ENCODE assay signal across 17 cellular contexts in genomic region chr4:101141230-101141629, GRCh38.
DNase-seq lines count a peak whose midpoint lies in the region; ATAC-seq and TF ChIP-seq lines count a peak whose summit lies in the region.
"Had no signal": no experiment of that assay in that cellular context is flagged by ENCODE, and none has a peak within 500 bp of the region (broad histone marks: within the 10 kb centered on the region; RNA-seq: fewer than 3 reads in every experiment).

No MANE protein-coding gene starts in this region.

- H3K9me3 ChIP-seq in DOHH2 (ENCODE audit: control insufficient read depth, insufficient read depth, low read length) (no peaks in the 10 kb centered on the region), right atrium auricular region (no peaks in the 10 kb centered on the region)

- ATAC-seq in GM21786 (IDR thresholded peaks at IDR 0.05; ENCODE audit: unreplicated experiment) (peak; percentile 33), HG03095 (IDR thresholded peaks at IDR 0.05; ENCODE audit: unreplicated experiment) (peak; percentile 42), GM21447 (IDR thresholded peaks at IDR 0.05; ENCODE audit: unreplicated experiment) (no peak), GM21367 (IDR thresholded peaks at IDR 0.05; ENCODE audit: unreplicated experiment) (no peak)
- ATAC-seq: activated CD8-positive, alpha-beta T cell treated with anti-CD3 and anti-CD28 coated beads for 36 hours; activated T-cell treated with anti-CD3 and anti-CD28 coated beads, Interleukin-2, amount 50 U/mL, for 4 hours had no signal

- H3K9me2 ChIP-seq in DOHH2 (replicated peaks; ENCODE audit: control insufficient read depth, low read length), result no peaks in the 10 kb centered on the region

- no peak for DNase-seq in right atrium auricular region (ENCODE audit: low spot score)
- no peak for DNase-seq in activated CD4-positive, alpha-beta memory T cell treated with anti-CD3 and anti-CD28 coated beads, Interleukin-2, amount 10 ng/mL, durations not matched to agents 7 days and 5 days
- DNase-seq: activated CD8-positive, alpha-beta T cell treated with anti-CD3 and anti-CD28 coated beads for 36 hours; activated T-cell treated with anti-CD3 and anti-CD28 coated beads, Interleukin-2, amount 50 U/mL, for 4 hours; hippocampal formation; islet precursor cell; NCI-H187; nephron progenitor cell; Right ventricle myocardium superior had no signal

- CTCF ChIA-PET in activated CD4-positive, alpha-beta memory T cell treated with anti-CD3 and anti-CD28 coated beads, Interleukin-2, amount 10 ng/mL, durations not matched to agents 7 days and 5 days (lab: Charles Lee), result no interaction called here

- TF ChIP-seq CTCF in DOHH2 (IDR thresholded peaks at IDR 0.05; ENCODE audit: low read depth, low read length, poor library complexity, severe bottlenecking) (no peak), VCaP (conservative IDR thresholded peaks at IDR 0.05) (no peak), right atrium auricular region (IDR thresholded peaks at IDR 0.05) (no peak)

- peaks cover 10% of the 10 kb centered on the region for H3K36me3 Mint-ChIP-seq in activated CD4-positive, alpha-beta memory T cell treated with anti-CD3 and anti-CD28 coated beads, Interleukin-2, amount 10 ng/mL, durations not matched to agents 7 days and 5 days (ENCODE audit: low read depth)

- peaks cover 4% of the 10 kb centered on the region; the same call in 1 of the 2 replicates for H3K79me2 ChIP-seq in DOHH2 (ENCODE audit: control insufficient read depth, low read length)

- 0 out of 2 replicates have a peak, but pooled peaks cover 2% of the 10 kb centered on the region for H3F3A ChIP-seq in DOHH2 (ENCODE audit: control insufficient read depth, insufficient read depth)

- H3K36me3 ChIP-seq in DOHH2 (ENCODE audit: control insufficient read depth, low read length), result no peaks in the 10 kb centered on the region
- no peaks in the 10 kb centered on the region for H3K36me3 ChIP-seq in right atrium auricular region

- H3K27ac Mint-ChIP-seq in activated CD4-positive, alpha-beta memory T cell treated with anti-CD3 and anti-CD28 coated beads, Interleukin-2, amount 10 ng/mL, durations not matched to agents 7 days and 5 days, result no peak overlapping the region
- H3K27ac Mint-ChIP-seq: activated CD8-positive, alpha-beta T cell treated with anti-CD3 and anti-CD28 coated beads for 36 hours; activated naive CD4-positive, alpha-beta T cell treated with anti-CD3 and anti-CD28 coated beads, Interleukin-2, amount 50 U/mL, for 24 hours; nephron progenitor cell; progenitor cell of endocrine pancreas had no signal

- peak overlapping the region; percentile 24; the same call in 1 of the 2 replicates for H3K4me3 ChIP-seq in DOHH2 (ENCODE audit: low read length)
- H3K4me3 ChIP-seq in right atrium auricular region, result no peak overlapping the region

- H3K9me3 Mint-ChIP-seq in activated CD4-positive, alpha-beta memory T cell treated with anti-CD3 and anti-CD28 coated beads, Interleukin-2, amount 10 ng/mL, durations not matched to agents 7 days and 5 days, result peaks cover 2% of the 10 kb centered on the region
- H3K9me3 Mint-ChIP-seq: activated T-cell treated with anti-CD3 and anti-CD28 coated beads, Interleukin-2, amount 50 U/mL, for 4 hours; nephron progenitor cell had no signal

- peaks cover 12% of the 10 kb centered on the region for H3K4me1 Mint-ChIP-seq in activated CD4-positive, alpha-beta memory T cell treated with anti-CD3 and anti-CD28 coated beads, Interleukin-2, amount 10 ng/mL, durations not matched to agents 7 days and 5 days

- no peaks in the 10 kb centered on the region for H4K20me1 ChIP-seq in DOHH2 (ENCODE audit: control insufficient read depth, insufficient read depth, low read depth, low read length)

- H3K4me1 ChIP-seq in DOHH2 (ENCODE audit: control insufficient read depth, low read length), result peaks cover 55% of the 10 kb centered on the region
- no peaks in the 10 kb centered on the region for H3K4me1 ChIP-seq in right atrium auricular region

- POLR2A ChIA-PET in activated CD4-positive, alpha-beta memory T cell treated with anti-CD3 and anti-CD28 coated beads, Interleukin-2, amount 10 ng/mL, durations not matched to agents 7 days and 5 days (lab: Charles Lee), result no interaction called here

- no peak overlapping the region for H3K4me3 Mint-ChIP-seq in activated CD4-positive, alpha-beta memory T cell treated with anti-CD3 and anti-CD28 coated beads, Interleukin-2, amount 10 ng/mL, durations not matched to agents 7 days and 5 days
- H3K4me3 Mint-ChIP-seq: activated CD8-positive, alpha-beta T cell treated with anti-CD3 and anti-CD28 coated beads for 36 hours; activated naive CD4-positive, alpha-beta T cell treated with anti-CD3 and anti-CD28 coated beads, Interleukin-2, amount 50 U/mL, for 24 hours; activated T-cell treated with anti-CD3 and anti-CD28 coated beads, Interleukin-2, amount 50 U/mL, for 4 hours; nephron progenitor cell had no signal

- H3K4me2 ChIP-seq in DOHH2 (ENCODE audit: low read length), result peak overlapping the region; percentile 45

- H3K27ac ChIP-seq in DOHH2 (ENCODE audit: low read depth, low read length) (no peak overlapping the region; the same call in 1 of the 2 replicates), VCaP (peak overlapping the region; percentile 13; the same call in 1 of the 2 replicates), right atrium auricular region (no peak overlapping the region)

- H3K27me3 ChIP-seq in DOHH2 (ENCODE audit: control insufficient read depth, low read length), result no peaks in the 10 kb centered on the region
- H3K27me3 ChIP-seq in right atrium auricular region, result no peaks in the 10 kb centered on the region

- no peaks in the 10 kb centered on the region for H3K27me3 Mint-ChIP-seq in activated CD4-positive, alpha-beta memory T cell treated with anti-CD3 and anti-CD28 coated beads, Interleukin-2, amount 10 ng/mL, durations not matched to agents 7 days and 5 days
- H3K27me3 Mint-ChIP-seq: activated CD8-positive, alpha-beta T cell treated with anti-CD3 and anti-CD28 coated beads for 36 hours; activated naive CD4-positive, alpha-beta T cell treated with anti-CD3 and anti-CD28 coated beads, Interleukin-2, amount 50 U/mL, for 24 hours; progenitor cell of endocrine pancreas had no signal

Comparison
In these comparisons a context has a peak if more than half of its experiments do, and no peak if none do; other contexts are left out.
1. ATAC-seq: peak in GM21786 (single experiment) and HG03095 (single experiment); none in GM21447 (single experiment) and GM21367 (single experiment).